8 cellular contexts compared by ENCODE assay signal in the genomic region with DNA sequence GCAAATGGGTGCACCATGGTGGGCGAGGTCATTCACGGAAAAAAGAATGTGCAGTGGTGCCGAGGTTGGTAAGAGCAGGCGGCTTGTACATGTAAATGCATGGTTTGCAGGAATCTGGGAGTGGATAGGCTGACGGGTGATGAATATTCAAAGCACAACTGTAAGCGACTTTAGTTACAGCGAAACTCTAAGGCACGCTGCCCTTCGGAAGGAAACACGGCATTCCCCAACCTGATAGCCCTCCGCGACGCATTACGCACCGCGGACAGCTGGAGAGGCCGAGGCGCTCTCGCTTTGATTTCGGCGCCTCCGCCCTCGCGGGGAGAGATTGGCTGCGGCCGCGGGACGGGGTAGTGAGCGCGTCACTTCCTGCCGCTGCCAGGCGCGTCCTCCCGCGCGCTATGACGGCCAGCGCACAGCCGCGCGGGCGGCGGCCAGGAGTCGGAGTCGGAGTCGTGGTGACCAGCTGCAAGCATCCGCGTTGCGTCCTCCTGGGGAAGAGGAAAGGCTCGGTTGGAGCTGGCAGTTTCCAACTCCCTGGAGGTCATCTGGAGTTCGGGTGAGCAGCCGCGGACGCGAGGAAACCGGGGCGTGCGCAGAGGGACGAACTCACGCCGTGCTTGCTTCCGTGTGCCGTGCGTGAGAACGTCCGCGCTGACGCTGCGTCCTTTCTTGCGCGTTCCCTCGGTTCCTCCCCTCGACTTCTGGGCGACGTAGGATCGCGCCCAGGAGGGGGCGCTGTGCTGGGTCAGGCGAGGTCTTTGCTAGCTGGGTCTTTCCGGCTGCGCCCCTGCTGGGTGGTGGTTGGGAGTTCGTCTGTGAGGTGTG. TPM values are rescaled to one million over a fixed set of nuclear protein-coding genes. Genes with fewer than 3 reads are reported as not detected.
DNase-seq lines count a peak whose midpoint lies in the region; ATAC-seq and TF ChIP-seq lines count a peak whose summit lies in the region.

A gene (plus strand): TSS at position 381 of the 828 bp plus-strand sequence. CDS start 21 bp downstream, at position 402.

- peaks cover 4% of the 10 kb centered on the region for H3K9me3 Mint-ChIP-seq in T-helper 2 cell treated with Interferon-gamma antibody and Interleukin-4, amounts not matched to agents 5 μg/mL and 100 μg/mL, for 36 hours

- peak; percentile 93 for ATAC-seq in GM18505 (IDR thresholded peaks at IDR 0.05; ENCODE audit: unreplicated experiment)
- peak; percentile 90 for ATAC-seq in HG02973 (IDR thresholded peaks at IDR 0.05; ENCODE audit: unreplicated experiment)
- ATAC-seq in right cardiac atrium, result peak; percentile 99

- H3K9me3 ChIP-seq in ascending aorta, result no peaks in the 10 kb centered on the region
- H3K9me3 ChIP-seq in right cardiac atrium (ENCODE audit: control insufficient read depth, low read length), result no peaks in the 10 kb centered on the region
- H3K9me3 ChIP-seq in vagina, result no peaks in the 10 kb centered on the region

- TF ChIP-seq CTCF in ascending aorta (IDR thresholded peaks at IDR 0.05) (peak; percentile 95 to 97 (median 96)), vagina (IDR thresholded peaks at IDR 0.05) (peak; percentile 70 to 96 (median 91))

- H3K27me3 Mint-ChIP-seq in T-helper 2 cell treated with Interferon-gamma antibody and Interleukin-4, amounts not matched to agents 5 μg/mL and 100 μg/mL, for 36 hours (ENCODE audit: low read depth), result no peaks in the 10 kb centered on the region

- DNase-seq in NCI-H1930 (lab: John Stamatoyannopoulos, UW) (peak; percentile 94 to 99), ascending aorta (ENCODE audit: low spot score in 2 of 2) (peak; percentile 61 to 95), right cardiac atrium (peak; percentile 96 to 98 (median 98)), putamen (ENCODE audit: low spot score) (peak; percentile 96), vagina (ENCODE audit: extremely low spot score in 2 of 2) (peak; percentile 93 to 97)
- peak; percentile 95 for DNase-seq in T-helper 2 cell treated with Interferon-gamma antibody and Interleukin-4, amounts not matched to agents 5 μg/mL and 100 μg/mL, for 36 hours (ENCODE audit: low spot score)

- peak within 1 kb of the TSS; percentile 97 for H3K4me3 Mint-ChIP-seq in T-helper 2 cell treated with Interferon-gamma antibody and Interleukin-4, amounts not matched to agents 5 μg/mL and 100 μg/mL, for 36 hours

- peak within 1 kb of the TSS; percentile 78 to 91 for H3K4me3 ChIP-seq in ascending aorta
- H3K4me3 ChIP-seq in right cardiac atrium (ENCODE audit: low read length), result peak within 1 kb of the TSS; percentile 57
- peak within 1 kb of the TSS; percentile 57 to 68 for H3K4me3 ChIP-seq in vagina

- peak; percentile 98 for TF ChIP-seq POLR2A in GM18505 (IDR thresholded peaks at IDR 0.05; ENCODE audit: borderline replicate concordance, extremely low read depth, insufficient read depth, insufficient read length)
- peak in 1 of 2 donors; percentile 58 for TF ChIP-seq POLR2A in vagina (IDR thresholded peaks at IDR 0.05)

- H3K27me3 ChIP-seq in ascending aorta (no peaks in the 10 kb centered on the region), right cardiac atrium (ENCODE audit: control insufficient read depth, insufficient read depth) (no peaks in the 10 kb centered on the region), vagina (no peaks in the 10 kb centered on the region)

- H3K36me3 ChIP-seq in ascending aorta, result peaks cover 0 to 7% of the 10 kb centered on the region in 2 donors
- H3K36me3 ChIP-seq in vagina, result peaks cover 0 to 7% of the 10 kb centered on the region in 2 donors

- peaks cover 0 to 11% of the 10 kb centered on the region in 2 donors for H3K4me1 ChIP-seq in ascending aorta
- H3K4me1 ChIP-seq in right cardiac atrium (ENCODE audit: control insufficient read depth, insufficient read depth, low read length), result no peaks in the 10 kb centered on the region
- peaks cover 17% of the 10 kb centered on the region for H3K4me1 ChIP-seq in vagina

- H3K36me3 Mint-ChIP-seq in T-helper 2 cell treated with Interferon-gamma antibody and Interleukin-4, amounts not matched to agents 5 μg/mL and 100 μg/mL, for 36 hours (ENCODE audit: low read depth), result peaks cover 49% of the 10 kb centered on the region

- peaks cover 29% of the 10 kb centered on the region for H3K4me1 Mint-ChIP-seq in T-helper 2 cell treated with Interferon-gamma antibody and Interleukin-4, amounts not matched to agents 5 μg/mL and 100 μg/mL, for 36 hours (ENCODE audit: low read depth)

- under 1% methylated on average over 82 of the region's 82 CpGs for WGBS in right cardiac atrium

- H3K27ac ChIP-seq in ascending aorta (peak within 1 kb of the TSS; percentile 94 to 96), right cardiac atrium (ENCODE audit: low read length) (peak within 1 kb of the TSS; percentile 95), vagina (peak within 1 kb of the TSS; percentile 97)

- intact Hi-C loops in ascending aorta (cut with DNase I), result loop anchor here (1.0 to 5.0 kb wide), 4 partner anchors 37 to 266 kb away; a partner anchor contains a TSS
- intact Hi-C loops in right cardiac atrium (cut with DNase I), result no loop called here
- intact Hi-C loops in vagina (cut with DNase I), result no loop called here

- peak within 1 kb of the TSS; percentile 92 for H3K27ac Mint-ChIP-seq in T-helper 2 cell treated with Interferon-gamma antibody and Interleukin-4, amounts not matched to agents 5 μg/mL and 100 μg/mL, for 36 hours

RNA-seq across cellular contexts. Expression of the gene that starts here (rescaled TPM):
- total RNA-seq in ascending aorta (4.2 TPM), right cardiac atrium (10 to 100 TPM in 1 of 4 donors, 1 to 10 TPM in 3; 8.0 to 10.6 (median 9.1) TPM), vagina (9.3 TPM)
- polyA plus RNA-seq in right cardiac atrium, result 13.6 TPM

Comparison
In these comparisons a context has a peak if more than half of its experiments do, and no peak if none do; other contexts are left out.
1. Peak in every context shown above with its lines: DNase-seq, ATAC-seq, H3K4me3 ChIP-seq and H3K27ac ChIP-seq.